9 cellular contexts compared by ENCODE assay signal in the genomic region with DNA sequence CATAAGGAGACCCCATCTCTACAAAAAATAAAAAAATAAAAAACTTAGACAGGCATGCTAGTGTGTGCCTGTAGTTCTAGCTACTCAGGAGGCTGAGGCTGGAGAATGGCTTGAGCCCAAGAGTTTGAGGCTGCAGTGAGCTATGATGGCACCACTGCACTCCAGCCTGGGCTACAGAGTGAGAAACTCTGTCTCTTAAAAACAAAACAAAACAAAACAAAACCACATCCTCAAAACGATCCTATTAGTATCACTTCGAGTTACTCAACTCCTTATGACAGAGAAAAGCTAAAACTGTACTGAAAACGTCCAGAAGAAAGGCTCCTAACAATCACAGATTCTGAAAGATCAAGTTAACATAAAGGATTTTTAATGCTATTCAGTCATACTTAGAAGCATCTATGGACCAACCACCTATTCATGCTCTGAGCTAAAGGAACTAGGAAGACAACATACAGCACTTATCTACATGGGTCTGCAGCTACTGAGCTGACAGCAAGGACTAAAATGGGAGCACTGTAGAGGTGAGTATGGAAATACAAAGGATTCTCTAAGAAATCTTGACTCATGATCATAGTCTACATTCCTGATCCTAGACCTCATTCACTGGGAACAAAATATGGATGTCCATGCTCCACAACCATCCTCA.
DNase-seq lines count a peak whose midpoint lies in the region; ATAC-seq and TF ChIP-seq lines count a peak whose summit lies in the region.
"Had no signal": no experiment of that assay in that cellular context is flagged by ENCODE, and none has a peak within 500 bp of the region (broad histone marks: within the 10 kb centered on the region; RNA-seq: fewer than 3 reads in every experiment).

No MANE protein-coding gene starts in this region.

- peak; percentile 34 for ATAC-seq in left ventricle myocardium superior
- ATAC-seq in HG02885 (IDR thresholded peaks at IDR 0.05; ENCODE audit: poor library complexity, unreplicated experiment), result peak; percentile 94
- peak; percentile 88 for ATAC-seq in stimulated activated naive CD8-positive, alpha-beta T cell treated with anti-CD3 and anti-CD28 coated beads, Interleukin-15, amount 100 ng/mL, for 72 hours

- H3K27me3 Mint-ChIP-seq in stimulated activated naive CD8-positive, alpha-beta T cell treated with anti-CD3 and anti-CD28 coated beads, Interleukin-15, amount 100 ng/mL, for 72 hours, result no peaks in the 10 kb centered on the region

- H3K27ac Mint-ChIP-seq in stimulated activated naive CD8-positive, alpha-beta T cell treated with anti-CD3 and anti-CD28 coated beads, Interleukin-15, amount 100 ng/mL, for 72 hours, result peak overlapping the region; percentile 39 to 58

- peaks cover 7% of the 10 kb centered on the region for H3K36me3 ChIP-seq in left ventricle myocardium inferior
- H3K36me3 ChIP-seq: MG63 had no signal

- no peak overlapping the region for H3K4me3 ChIP-seq in left ventricle myocardium inferior
- H3K4me3 ChIP-seq: MG63 had no signal

- no peaks in the 10 kb centered on the region for H3K9me3 ChIP-seq in left ventricle myocardium inferior (replicated peaks)
- H3K9me3 ChIP-seq: MG63 had no signal

- H3K27ac ChIP-seq in left ventricle myocardium inferior (replicated peaks) (no peak overlapping the region), caudate nucleus (ENCODE audit: low read depth, low read length) (no peak overlapping the region)

- intact Hi-C loops in left ventricle myocardium superior (cut with micrococcal nuclease) (no loop called here), left ventricle myocardium inferior (cut with micrococcal nuclease) (no loop called here)

- TF ChIP-seq CTCF in left ventricle myocardium inferior (IDR thresholded peaks at IDR 0.05; ENCODE audit: borderline replicate concordance), result no peak

- no peaks in the 10 kb centered on the region for H3K27me3 ChIP-seq in left ventricle myocardium inferior (ENCODE audit: low read depth)
- H3K27me3 ChIP-seq: MG63 had no signal

- peaks cover 0 to under 1% of the 10 kb centered on the region in 2 donors for H3K9me3 Mint-ChIP-seq in stimulated activated naive CD8-positive, alpha-beta T cell treated with anti-CD3 and anti-CD28 coated beads, Interleukin-15, amount 100 ng/mL, for 72 hours

- no peak overlapping the region for H3K4me3 Mint-ChIP-seq in stimulated activated naive CD8-positive, alpha-beta T cell treated with anti-CD3 and anti-CD28 coated beads, Interleukin-15, amount 100 ng/mL, for 72 hours

- H3K4me1 ChIP-seq in left ventricle myocardium inferior, result no peaks in the 10 kb centered on the region

- peaks cover 16% of the 10 kb centered on the region for H3K4me1 Mint-ChIP-seq in stimulated activated naive CD8-positive, alpha-beta T cell treated with anti-CD3 and anti-CD28 coated beads, Interleukin-15, amount 100 ng/mL, for 72 hours

- DNase-seq in left ventricle myocardium superior (no peak), left ventricle myocardium inferior (no peak), OCI-M1 (lab: John Stamatoyannopoulos, UW) (peak; percentile 32), caudate nucleus (lab: John Stamatoyannopoulos, UW) (no peak), NCI-H774 (lab: John Stamatoyannopoulos, UW) (no peak)
- no peak for DNase-seq in stimulated activated naive CD8-positive, alpha-beta T cell treated with anti-CD3 and anti-CD28 coated beads, Interleukin-15, amount 100 ng/mL, for 72 hours
- no peak for DNase-seq in stimulated activated CD4-positive, alpha-beta T cell treated with anti-CD3 and anti-CD28 coated beads, Interleukin-2, amount 100 ng/mL, for 48 hours
- DNase-seq: MG63 had no signal

Comparison
In these comparisons a context has a peak if more than half of its experiments do, and no peak if none do; other contexts are left out.
1. ATAC-seq: peak in every context shown above with its lines; median percentile 94 in HG02885; 88 in stimulated activated naive CD8-positive, alpha-beta T cell treated with anti-CD3 and anti-CD28 coated beads, Interleukin-15, amount 100 ng/mL, for 72 hours; 34 in left ventricle myocardium superior.